In genomic region chr3:174858353-174858752, GRCh38 we compare ENCODE assay signal across 3 cellular contexts.
TF ChIP-seq lines count a peak whose summit lies in the region.

No MANE protein-coding gene starts in this region.

TF ChIP-seq in A549, 52 proteins besides CTCF, POLR2A, EP300 and RAD21:
- TF ChIP-seq ESRRA (IDR thresholded peaks at IDR 0.05; ENCODE audit: borderline replicate concordance, low read length) (no peak), HES2 (IDR thresholded peaks at IDR 0.05) (no peak), RNF2 (IDR thresholded peaks at IDR 0.05; ENCODE audit: borderline replicate concordance, low read depth) (no peak), NR3C1 (IDR thresholded peaks at IDR 0.05) (no peak), FOXS1 (CRISPR knock-in tag; IDR thresholded peaks at IDR 0.05) (no peak), ZFP36 (IDR thresholded peaks at IDR 0.05; ENCODE audit: borderline replicate concordance, partially characterized antibody) (no peak)

TF ChIP-seq in IMR-90, 13 proteins besides CTCF, POLR2A, EP300 and RAD21:
- no peak for TF ChIP-seq CHD1 (IDR thresholded peaks at IDR 0.05; ENCODE audit: low read depth, low read length)

TF ChIP-seq in endothelial cell of umbilical vein, 7 proteins besides CTCF, POLR2A, EP300 and RAD21:
- no peak for TF ChIP-seq POLR2AphosphoS5 (IDR thresholded peaks at IDR 0.05; ENCODE audit: insufficient read depth, low read depth, low read length)
- no peak for TF ChIP-seq JUN (IDR thresholded peaks at IDR 0.05; ENCODE audit: borderline replicate concordance, insufficient read depth, insufficient read length, low read depth)
- no peak for TF ChIP-seq FOS (IDR thresholded peaks at IDR 0.05; ENCODE audit: borderline replicate concordance, insufficient read depth, low read length)
- no peak for TF ChIP-seq MAX (IDR thresholded peaks at IDR 0.05; ENCODE audit: insufficient read depth, insufficient read length)
- TF ChIP-seq EZH2 (IDR thresholded peaks at IDR 0.05; ENCODE audit: borderline replicate concordance, low read depth, low read length, severe bottlenecking), result no peak
TF ChIP-seq in endothelial cell of umbilical vein: peak in this region for 0.
